Comparison of ENCODE assay signal across 16 cellular contexts in genomic region chr3:71266875-71267274, GRCh38.
"Had no signal": no experiment of that assay in that cellular context is flagged by ENCODE, and none has a peak within 500 bp of the region (broad histone marks: within the 10 kb centered on the region; RNA-seq: fewer than 3 reads in every experiment).

No MANE protein-coding gene starts in this region.

- H3K9me3 ChIP-seq: esophagus muscularis mucosa, ovary, sigmoid colon, spleen, tibial nerve had no signal

- H3K36me3 Mint-ChIP-seq: natural killer cell had no signal

- ATAC-seq: natural killer cell, SK-N-SH treated with all-trans-retinoic acid at 6 μM for 48 hours, T-cell had no signal

- H3K4me3 ChIP-seq: cardiac muscle cell, esophagus muscularis mucosa, ovary, sigmoid colon, spleen, tibial nerve had no signal

- H3K36me3 ChIP-seq: cardiac muscle cell, esophagus muscularis mucosa, ovary, sigmoid colon, tibial nerve had no signal

- H3K4me1 ChIP-seq: tibial nerve had no signal

- H3K27ac Mint-ChIP-seq: dendritic cell treated with granulocyte-macrophage colony-stimulating factor and Interleukin-4, amounts not matched to agents 40 ng/mL and 50 ng/mL, for 4 days; memory B cell; natural killer cell; T-cell had no signal

- H3K27me3 Mint-ChIP-seq: dendritic cell treated with granulocyte-macrophage colony-stimulating factor and Interleukin-4, amounts not matched to agents 40 ng/mL and 50 ng/mL, for 4 days; memory B cell; T-cell had no signal

- DNase-seq: activated naive CD4-positive, alpha-beta T cell treated with anti-CD3 and anti-CD28 coated beads, Interleukin-2, amount 50 U/mL, for 16 hours; amygdala; effector memory CD4-positive, alpha-beta T cell; natural killer cell; ovary; sigmoid colon; spleen; stimulated activated naive CD4-positive, alpha-beta T cell treated with Interleukin-2 at 50 U/mL for 16 hours; T-cell; T1000 had no signal

- H3K27me3 ChIP-seq: cardiac muscle cell, esophagus muscularis mucosa, ovary, sigmoid colon, spleen, tibial nerve had no signal

- H3K9me3 Mint-ChIP-seq: dendritic cell treated with granulocyte-macrophage colony-stimulating factor and Interleukin-4, amounts not matched to agents 40 ng/mL and 50 ng/mL, for 4 days; natural killer cell; T-cell had no signal

- H3K4me3 Mint-ChIP-seq: dendritic cell treated with granulocyte-macrophage colony-stimulating factor and Interleukin-4, amounts not matched to agents 40 ng/mL and 50 ng/mL, for 4 days; memory B cell; natural killer cell had no signal

- H3K27ac ChIP-seq: cardiac muscle cell, esophagus muscularis mucosa, ovary, sigmoid colon, spleen, tibial nerve had no signal
